Comparison of ENCODE assay signal across 1 cellular context in genomic region chr4:56215901-56216300, GRCh38.
TF ChIP-seq lines count a peak whose summit lies in the region.

No MANE protein-coding gene starts in this region.

TF ChIP-seq in IMR-90, 13 proteins besides CTCF, POLR2A, EP300 and RAD21 (continued from another document):
- TF ChIP-seq RFX5 (IDR thresholded peaks at IDR 0.05; ENCODE audit: low read depth, low read length): no peak
- no peak for TF ChIP-seq MAFK (IDR thresholded peaks at IDR 0.05; ENCODE audit: low read depth, low read length)
- no peak for TF ChIP-seq SMC3 (IDR thresholded peaks at IDR 0.05; ENCODE audit: low read depth, low read length)
- TF ChIP-seq FOS (IDR thresholded peaks at IDR 0.05; ENCODE audit: low read depth, low read length): no peak
